1 cellular context compared by ENCODE assay signal in the genomic region with DNA sequence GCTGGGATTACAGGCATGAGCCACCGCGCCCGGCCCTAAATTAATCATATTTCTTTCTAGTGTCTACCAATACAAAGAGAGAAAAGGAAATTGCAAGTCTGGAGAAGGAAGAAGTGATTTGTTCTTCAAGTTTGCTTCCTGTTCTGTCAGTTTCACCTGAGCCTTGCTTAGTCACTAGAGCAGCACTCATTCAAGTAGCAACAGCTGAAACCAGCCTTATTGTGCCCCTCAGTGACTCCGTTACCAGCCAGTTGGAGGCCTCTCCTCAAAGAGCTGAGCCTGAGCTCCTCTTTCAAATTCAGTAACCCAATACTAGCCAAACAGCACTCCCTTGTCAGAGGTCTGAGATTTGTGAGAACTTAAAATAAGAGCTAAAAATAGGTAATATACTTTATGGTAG.
A peak's percentile ranks its signal among the peaks of the same experiment; 100 is the strongest.
TF ChIP-seq lines count a peak whose summit lies in the region.

No MANE protein-coding gene starts in this region.

TF ChIP-seq in H1, 55 proteins besides CTCF, POLR2A, EP300 and RAD21 (continued from another document):
- TF ChIP-seq, protein P1, sequence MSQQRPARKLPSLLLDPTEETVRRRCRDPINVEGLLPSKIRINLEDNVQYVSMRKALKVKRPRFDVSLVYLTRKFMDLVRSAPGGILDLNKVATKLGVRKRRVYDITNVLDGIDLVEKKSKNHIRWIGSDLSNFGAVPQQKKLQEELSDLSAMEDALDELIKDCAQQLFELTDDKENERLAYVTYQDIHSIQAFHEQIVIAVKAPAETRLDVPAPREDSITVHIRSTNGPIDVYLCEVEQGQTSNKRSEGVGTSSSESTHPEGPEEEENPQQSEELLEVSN (IDR thresholded peaks at IDR 0.05): no peak
- TF ChIP-seq CBX8 (IDR thresholded peaks at IDR 0.05; ENCODE audit: borderline replicate concordance, low read depth, low read length) (no peak), CHD1 (IDR thresholded peaks at IDR 0.05; ENCODE audit: low read depth, low read length) (no peak), RBBP5 (IDR thresholded peaks at IDR 0.05; ENCODE audit: borderline replicate concordance, low read depth, low read length) (no peak), CTBP2 (IDR thresholded peaks at IDR 0.05; ENCODE audit: borderline replicate concordance, insufficient read depth, insufficient read length, low read length) (no peak), SIX5 (IDR thresholded peaks at IDR 0.05; ENCODE audit: low read depth, low read length) (no peak), FOSL1 (IDR thresholded peaks at IDR 0.05; ENCODE audit: insufficient read depth, low read depth, low read length) (no peak), SP4 (IDR thresholded peaks at IDR 0.05; ENCODE audit: low read length) (no peak), SIN3A (conservative IDR thresholded peaks at IDR 0.05 in 1 of 2, IDR thresholded peaks at IDR 0.05 in 1 of 2; ENCODE audit: low read depth in 1 of 2, low read length in 2 of 2) (0 out of 4 replicates have a peak, but pooled peaks of 1 of the 2 experiments have one; percentile 61), SIRT6 (IDR thresholded peaks at IDR 0.05; ENCODE audit: low read length) (no peak), MAFK (IDR thresholded peaks at IDR 0.05; ENCODE audit: low read depth, low read length) (peak; percentile 38; the same call in 1 of the 2 replicates), CREB1 (IDR thresholded peaks at IDR 0.05) (peak; percentile 31; the same call in 1 of the 2 replicates), BACH1 (IDR thresholded peaks at IDR 0.05; ENCODE audit: low read length) (peak; percentile 59), CEBPB (IDR thresholded peaks at IDR 0.05; ENCODE audit: low read depth, low read length) (no peak), POU5F1 (IDR thresholded peaks at IDR 0.05; ENCODE audit: low read depth, low read length) (no peak)
